32 cellular contexts compared by ENCODE assay signal in the genomic region with DNA sequence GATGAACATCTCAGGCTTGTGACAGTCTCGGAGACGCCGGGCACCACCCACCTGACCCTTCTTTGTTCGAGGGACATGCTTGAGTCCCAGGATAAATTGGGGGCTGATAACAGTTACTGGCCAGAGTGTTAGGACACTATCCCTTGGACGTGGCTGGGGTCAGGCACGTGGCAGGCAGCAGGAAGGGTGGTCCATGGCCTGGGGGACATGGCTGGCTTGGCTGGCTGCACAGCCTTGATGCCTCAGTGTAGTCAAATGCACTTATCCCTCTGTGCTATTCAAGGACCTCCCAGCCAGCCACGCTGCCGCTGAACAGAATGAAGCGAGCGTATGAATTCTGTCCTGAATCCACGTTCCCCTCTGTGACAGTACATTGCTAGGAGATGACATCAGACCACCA.
"Had no signal": no experiment of that assay in that cellular context is flagged by ENCODE, and none has a peak within 500 bp of the region (broad histone marks: within the 10 kb centered on the region; RNA-seq: fewer than 3 reads in every experiment).

No MANE protein-coding gene starts in this region.

- H3K27me3 Mint-ChIP-seq: activated CD4-positive, alpha-beta memory T cell treated with anti-CD3 and anti-CD28 coated beads, Interleukin-2, amount 10 ng/mL, durations not matched to agents 7 days and 5 days; activated naive CD4-positive, alpha-beta T cell treated with anti-CD3 and anti-CD28 coated beads, Interleukin-2, amount 10 ng/mL, durations not matched to agents 7 days and 5 days; brain had no signal

- H3K4me3 Mint-ChIP-seq: activated B cell treated with CpG ODN at 0.5 μM for 24 hours; activated CD4-positive, alpha-beta memory T cell treated with anti-CD3 and anti-CD28 coated beads, Interleukin-2, amount 10 ng/mL, durations not matched to agents 7 days and 5 days; activated naive CD4-positive, alpha-beta T cell treated with anti-CD3 and anti-CD28 coated beads, Interleukin-2, amount 10 ng/mL, durations not matched to agents 7 days and 5 days; activated naive CD8-positive, alpha-beta T cell; activated naive CD8-positive, alpha-beta T cell treated with anti-CD3 and anti-CD28 coated beads, Interleukin-2, amount 50 U/mL, for 24 hours; brain; T-helper 1 cell treated with Interleukin-12 subunit alpha and Interleukin-12 subunit beta and Interleukin-4 antibody, amounts not matched to agents 30 μg/mL and 1 μg/mL, for 36 hours; T-helper 2 cell treated with Interferon-gamma antibody and Interleukin-4, amounts not matched to agents 5 μg/mL and 100 μg/mL, for 36 hours had no signal

- H3K4me2 ChIP-seq: SK-N-SH had no signal

- H3K9ac ChIP-seq: SK-N-SH had no signal

- H3K36me3 Mint-ChIP-seq: activated naive CD4-positive, alpha-beta T cell treated with anti-CD3 and anti-CD28 coated beads, Interleukin-2, amount 10 ng/mL, durations not matched to agents 7 days and 5 days; activated naive CD8-positive, alpha-beta T cell had no signal

- H3K4me3 ChIP-seq: K562, Peyer's patch, SJSA1 had no signal

- ATAC-seq: activated naive CD8-positive, alpha-beta T cell treated with anti-CD3 and anti-CD28 coated beads, Interleukin-2, amount 50 U/mL, for 24 hours; K562; PC-3 had no signal

- H3K4me1 Mint-ChIP-seq: activated B cell treated with CpG ODN at 0.5 μM for 24 hours; activated CD4-positive, alpha-beta memory T cell treated with anti-CD3 and anti-CD28 coated beads, Interleukin-2, amount 10 ng/mL, durations not matched to agents 7 days and 5 days; activated naive CD4-positive, alpha-beta T cell treated with anti-CD3 and anti-CD28 coated beads, Interleukin-2, amount 10 ng/mL, durations not matched to agents 7 days and 5 days; activated naive CD8-positive, alpha-beta T cell treated with anti-CD3 and anti-CD28 coated beads, Interleukin-2, amount 50 U/mL, for 24 hours had no signal

- H3K27ac Mint-ChIP-seq: activated B cell treated with CpG ODN at 0.5 μM for 24 hours; activated CD4-positive, alpha-beta memory T cell treated with anti-CD3 and anti-CD28 coated beads, Interleukin-2, amount 10 ng/mL, durations not matched to agents 7 days and 5 days; activated naive CD4-positive, alpha-beta T cell treated with anti-CD3 and anti-CD28 coated beads, Interleukin-2, amount 10 ng/mL, durations not matched to agents 7 days and 5 days; activated naive CD8-positive, alpha-beta T cell; activated naive CD8-positive, alpha-beta T cell treated with anti-CD3 and anti-CD28 coated beads, Interleukin-2, amount 50 U/mL, for 24 hours; brain; T-helper 1 cell treated with Interleukin-12 subunit alpha and Interleukin-12 subunit beta and Interleukin-4 antibody, amounts not matched to agents 30 μg/mL and 1 μg/mL, for 36 hours; T-helper 2 cell treated with Interferon-gamma antibody and Interleukin-4, amounts not matched to agents 5 μg/mL and 100 μg/mL, for 36 hours had no signal

- H3K27me3 ChIP-seq: Peyer's patch, SJSA1 had no signal

- H3K27ac ChIP-seq: Peyer's patch, SJSA1 had no signal

- H3K9me3 ChIP-seq: SK-N-SH had no signal

- H3K4me1 ChIP-seq: Peyer's patch, SJSA1 had no signal

- H3K36me3 ChIP-seq: Peyer's patch had no signal

- DNase-seq: activated B cell treated with CpG ODN at 0.5 μM for 24 hours; activated CD4-positive, alpha-beta memory T cell treated with anti-CD3 and anti-CD28 coated beads, Interleukin-2, amount 10 ng/mL, durations not matched to agents 7 days and 5 days; activated CD4-positive, alpha-beta T cell treated with anti-CD3 and anti-CD28 coated beads for 48 hours; activated CD4-positive, CD25-positive, alpha-beta regulatory T cell treated with anti-CD3 and anti-CD28 coated beads, Interleukin-2, amount 50 U/mL, for 72 hours; activated effector memory CD4-positive, alpha-beta T cell treated with Interleukin-2 at 50 U/mL for 16 hours; activated naive CD4-positive, alpha-beta T cell treated with anti-CD3 and anti-CD28 coated beads, Interleukin-2, amount 10 ng/mL, durations not matched to agents 7 days and 5 days; activated naive CD8-positive, alpha-beta T cell treated with anti-CD3 and anti-CD28 coated beads, Interleukin-2, amount 50 U/mL, for 24 hours; activated T-cell treated with anti-CD3 and anti-CD28 coated beads for 4 hours; activated T-cell treated with anti-CD3 and anti-CD28 coated beads, Interleukin-2, amount 50 U/mL, for 48 hours; anterior cingulate cortex; NCI-H1092 treated with DMSO at 0.1 percent for 48 hours; NCI-H1417; NCI-H146; NCI-H187; NCI-H2029 treated with DMSO at 0.1 percent for 48 hours; NCI-H2107; NCI-H2171; NCI-H510A; NCI-H526; NCI-H748 treated with DMSO at 0.1 percent for 48 hours; NK-92 treated with Interleukin-12 subunit alpha and Interleukin-12 subunit beta, amount 100 ng/mL, for 24 hours; PC-3; RPMI8226; SHP77 treated with DMSO at 0.1 percent for 48 hours; SK-N-SH had no signal
